ENCODE assay signal across 1 cellular context in the genomic region with DNA sequence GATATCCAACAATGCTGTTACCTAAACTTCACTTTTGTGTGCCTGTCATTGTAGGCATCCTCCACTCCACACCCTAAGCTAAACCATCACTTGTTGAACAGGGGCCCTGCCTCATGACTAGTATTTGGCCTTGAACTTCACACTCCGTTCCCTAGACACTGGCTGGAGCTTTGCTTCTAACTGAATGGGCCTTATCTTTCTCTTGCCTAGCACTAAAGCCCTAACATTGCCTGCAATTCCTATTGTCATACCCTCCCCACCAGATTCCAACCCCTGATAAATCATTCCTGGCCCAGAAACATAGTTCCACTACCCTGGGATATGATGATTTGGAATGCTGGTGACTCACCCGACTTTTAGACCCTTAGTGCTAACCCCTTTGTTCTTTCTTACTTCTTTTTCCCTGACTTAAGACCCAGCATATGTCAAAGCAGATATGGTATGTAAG.
TF ChIP-seq lines count a peak whose summit lies in the region.

No MANE protein-coding gene starts in this region.

TF ChIP-seq in endothelial cell of umbilical vein, 7 proteins besides CTCF, POLR2A, EP300 and RAD21 (continued from another document):
- peak; percentile 60 for TF ChIP-seq POLR2AphosphoS5 (IDR thresholded peaks at IDR 0.05; ENCODE audit: insufficient read depth, low read depth, low read length)
- TF ChIP-seq EZH2 (IDR thresholded peaks at IDR 0.05; ENCODE audit: borderline replicate concordance, low read depth, low read length, severe bottlenecking): no peak
- peak; percentile 76 for TF ChIP-seq FOS (IDR thresholded peaks at IDR 0.05; ENCODE audit: borderline replicate concordance, insufficient read depth, low read length)
- peak; percentile 93 for TF ChIP-seq JUN (IDR thresholded peaks at IDR 0.05; ENCODE audit: borderline replicate concordance, insufficient read depth, insufficient read length, low read depth)
TF ChIP-seq in endothelial cell of umbilical vein: peak in this region for 4.
